8 cellular contexts compared by ENCODE assay signal in the genomic region with DNA sequence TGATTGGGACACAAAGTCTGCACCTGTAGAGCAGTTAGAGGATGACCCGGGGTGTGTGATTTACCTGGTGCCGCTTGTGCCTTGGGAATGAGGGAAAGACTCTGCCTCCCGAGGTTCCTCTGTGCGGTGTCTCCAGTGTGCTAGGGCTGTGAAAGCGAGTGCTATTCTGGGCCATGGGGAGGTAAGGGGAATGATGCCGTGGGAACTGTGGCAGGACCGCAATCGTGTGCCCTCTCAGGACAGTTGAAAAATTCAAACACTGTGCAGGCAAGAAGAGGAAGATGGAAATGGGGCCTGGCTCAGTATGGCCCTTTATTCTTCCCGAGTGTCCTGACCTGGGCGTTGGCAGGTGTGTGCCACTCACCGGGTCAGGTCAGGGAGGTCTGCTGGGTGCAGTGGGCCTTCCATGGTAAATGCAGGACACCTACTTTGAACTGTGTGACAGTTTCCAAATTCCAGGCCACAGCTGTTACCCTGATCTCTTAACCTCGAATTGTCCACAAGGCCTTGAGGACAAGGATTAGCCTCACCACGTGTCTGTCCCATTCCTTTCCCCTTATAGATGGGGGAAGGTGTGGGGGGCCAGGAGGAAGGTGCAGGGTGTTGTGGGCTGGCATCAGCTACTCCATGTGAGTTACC. TPM values are rescaled to one million over a fixed set of nuclear protein-coding genes. Genes with fewer than 3 reads are reported as not detected.
DNase-seq lines count a peak whose midpoint lies in the region; ATAC-seq, FAIRE-seq and TF ChIP-seq lines count a peak whose summit lies in the region.

No MANE protein-coding gene starts in this region.

- H3K27ac ChIP-seq in A549 (peak overlapping the region; percentile 93 to 96; a peak in 4 of 6 replicates), HUES64 (ENCODE audit: low read depth, low read length) (no peak overlapping the region)

- POLR2A ChIA-PET in A549 (lab: Yijun Ruan, JAX) = no interaction called here

- H3K9me3 ChIP-seq in A549 (no peaks in the 10 kb centered on the region; the same call in 2 of the 3 replicates), HUES64 (ENCODE audit: insufficient read depth, low read depth, low read length) (peaks cover 15% of the 10 kb centered on the region), mucosa of stomach (ENCODE audit: control insufficient read depth, low read length) (no peaks in the 10 kb centered on the region)

- no peak for TF ChIP-seq CTCF in A549 (IDR thresholded peaks at IDR 0.05)
- no peak for TF ChIP-seq CTCF in bronchial epithelial cell (IDR thresholded peaks at IDR 0.05; ENCODE audit: insufficient read depth, low read length, severe bottlenecking)

- H3K9ac ChIP-seq in HUES64 (ENCODE audit: low read depth, low read length) (peak overlapping the region; percentile 97), mucosa of stomach (ENCODE audit: low read length) (peak overlapping the region; percentile 81)

- FAIRE-seq in A549 (lab: Jason Lieb, UNC) (no peak), bronchial epithelial cell (lab: Jason Lieb, UNC) (no peak)

- no peak for TF ChIP-seq POLR2A in A549 (IDR thresholded peaks at IDR 0.05; ENCODE audit: low read length)

- no peak for TF ChIP-seq EP300 in A549 (IDR thresholded peaks at IDR 0.05)

- DNase-seq in A549 (ENCODE audit: low read depth in 1 of 2, low spot score in 1 of 2) (no peak), bronchial epithelial cell (ENCODE audit: low read depth) (no peak), pons (ENCODE audit: low spot score) (no peak), NCI-H510A (lab: John Stamatoyannopoulos, UW) (no peak)
- no peak for DNase-seq in effector CD8-positive, alpha-beta T cell (lab: John Stamatoyannopoulos, UW)

- H3K4me3 ChIP-seq in A549 = peak overlapping the region; percentile 100
- peak overlapping the region; percentile 86 for H3K4me3 ChIP-seq in HUES64 (ENCODE audit: low read length)
- H3K4me3 ChIP-seq in bronchial epithelial cell (ENCODE audit: low read depth, low read length) = peak overlapping the region; percentile 82
- peak overlapping the region; percentile 75 for H3K4me3 ChIP-seq in mucosa of stomach (ENCODE audit: low read length)

- 63% methylated on average over 13 of the region's 13 CpGs for WGBS in A549 (ENCODE audit: missing lambda C conversion rate)
- 86% methylated on average over 13 of the region's 13 CpGs for WGBS in HUES64

- H3K4me2 ChIP-seq in A549 = peak overlapping the region; percentile 95

- TF ChIP-seq RAD21 in A549 (conservative IDR thresholded peaks at IDR 0.05 in 1 of 2, IDR thresholded peaks at IDR 0.05 in 1 of 2) = no peak

- ATAC-seq in A549 = no peak
- ATAC-seq in HG02759 (IDR thresholded peaks at IDR 0.05; ENCODE audit: unreplicated experiment) = no peak

- H3K4me1 ChIP-seq in A549 = peaks cover 23% of the 10 kb centered on the region
- peaks cover 5% of the 10 kb centered on the region; the same call in 1 of the 2 replicates for H3K4me1 ChIP-seq in HUES64 (ENCODE audit: insufficient read depth, low read length)
- H3K4me1 ChIP-seq in mucosa of stomach (ENCODE audit: control insufficient read depth, insufficient read depth, low read length) = peaks cover 28% of the 10 kb centered on the region

- H3K36me3 ChIP-seq in HUES64 (ENCODE audit: insufficient read depth, low read length) = peaks cover 41% of the 10 kb centered on the region
- peaks cover 32% of the 10 kb centered on the region for H3K36me3 ChIP-seq in bronchial epithelial cell (ENCODE audit: control insufficient read depth, insufficient read depth, low read length)
- peaks cover 5% of the 10 kb centered on the region for H3K36me3 ChIP-seq in mucosa of stomach (ENCODE audit: control insufficient read depth, insufficient read depth, low read length)

- H3K27me3 ChIP-seq in HUES64 (ENCODE audit: insufficient read depth, low read length) = no peaks in the 10 kb centered on the region
- no peaks in the 10 kb centered on the region for H3K27me3 ChIP-seq in bronchial epithelial cell (ENCODE audit: control insufficient read depth, insufficient read depth, low read length)
- H3K27me3 ChIP-seq in mucosa of stomach (ENCODE audit: control insufficient read depth, insufficient read depth, low read length) = no peaks in the 10 kb centered on the region

- CTCF ChIA-PET in A549 (lab: Yijun Ruan, JAX) = interaction anchor here (0.6 to 5.1 kb wide), 7 partner anchors 12 to 785 kb away, joined by 3 to 41 read pairs (median 6); partner anchors contain the start of gene ADSS1

TF ChIP-seq in A549, 52 proteins besides CTCF, POLR2A, EP300 and RAD21:
- TF ChIP-seq ZNF302 (CRISPR knock-in tag; IDR thresholded peaks at IDR 0.05) (no peak), JUN (IDR thresholded peaks at IDR 0.05) (no peak), EHMT2 (IDR thresholded peaks at IDR 0.05; ENCODE audit: low read depth) (no peak), ZSCAN20 (CRISPR knock-in tag; IDR thresholded peaks at IDR 0.05) (no peak), MAZ (IDR thresholded peaks at IDR 0.05; ENCODE audit: borderline replicate concordance, low read depth, low read length) (no peak), CHD4 (IDR thresholded peaks at IDR 0.05; ENCODE audit: borderline replicate concordance) (no peak), KDM1A (IDR thresholded peaks at IDR 0.05; ENCODE audit: low read depth) (no peak), FOXS1 (CRISPR knock-in tag; IDR thresholded peaks at IDR 0.05) (no peak), CBX2 (IDR thresholded peaks at IDR 0.05; ENCODE audit: borderline replicate concordance, low read depth) (no peak)

RNA-seq across cellular contexts. Expression of gene SIVA1, which starts 1.4 kb away (rescaled TPM):
- polyA plus RNA-seq in A549 (2011; rRNA removed) (90.0 and 94.2 TPM in 2 replicates), A549 (2017; fragmentation: RNase III; extraction: RNeasy Plus Mini Kit Qiagen cat#74134 plus additional on column Dnase treatment) (157 to 169 TPM (median 163 TPM) in 3 replicates)
- polyA plus RNA-seq in A549 (2012; cell fraction: cytosol; rRNA removed) = 477 and 601 TPM in 2 replicates
- 376 and 581 TPM in 2 replicates for polyA plus RNA-seq in A549 (2012; cell fraction: nucleus; rRNA removed)
- 12.3 and 14.4 TPM in 2 replicates for polyA minus RNA-seq in A549 (2011; rRNA and poly(A)+ RNA removed)
- 136 TPM for polyA plus RNA-seq in HUES64 (2013, experiment 1 of 2)
- polyA plus RNA-seq in HUES64 (2013, experiment 2 of 2) = 121 TPM
- 85.0 and 95.6 TPM in 2 replicates for total RNA-seq in bronchial epithelial cell

RNA-seq across cellular contexts. Expression of gene ADSS1, which starts 30.3 kb away (rescaled TPM):
- polyA plus RNA-seq in A549 (2011; rRNA removed) = 8.8 and 10.1 TPM in 2 replicates
- 6.0 and 6.2 TPM in 2 replicates for polyA plus RNA-seq in A549 (2012; cell fraction: cytosol; rRNA removed)
- polyA plus RNA-seq in A549 (2012; cell fraction: nucleus; rRNA removed) = 17.9 and 19.6 TPM in 2 replicates
- 6.2 to 8.3 TPM (median 7.4 TPM) in 3 replicates for polyA plus RNA-seq in A549 (2017; fragmentation: RNase III; extraction: RNeasy Plus Mini Kit Qiagen cat#74134 plus additional on column Dnase treatment)
- 6.5 and 9.5 TPM in 2 replicates for polyA minus RNA-seq in A549 (2011; rRNA and poly(A)+ RNA removed)
- polyA plus RNA-seq in HUES64 (2013, experiment 1 of 2) = 5.6 TPM
- polyA plus RNA-seq in HUES64 (2013, experiment 2 of 2) = 9.2 TPM
- total RNA-seq in bronchial epithelial cell = 18.2 and 34.3 TPM in 2 replicates

RNA-seq across cellular contexts. Expression of gene AKT1, which starts 41.2 kb away (rescaled TPM):
- polyA plus RNA-seq in A549 (2011; rRNA removed) = 66.0 and 70.2 TPM in 2 replicates
- polyA plus RNA-seq in A549 (2012; cell fraction: cytosol; rRNA removed) = 164 and 170 TPM in 2 replicates
- polyA plus RNA-seq in A549 (2012; cell fraction: nucleus; rRNA removed) = 315 and 328 TPM in 2 replicates
- polyA plus RNA-seq in A549 (2017; fragmentation: RNase III; extraction: RNeasy Plus Mini Kit Qiagen cat#74134 plus additional on column Dnase treatment) = 87.1 to 93.8 TPM (median 93.0 TPM) in 3 replicates
- polyA minus RNA-seq in A549 (2011; rRNA and poly(A)+ RNA removed) = 138 and 139 TPM in 2 replicates
- polyA plus RNA-seq in HUES64 (2013, experiment 1 of 2) = 42.6 TPM
- 50.8 TPM for polyA plus RNA-seq in HUES64 (2013, experiment 2 of 2)
- total RNA-seq in bronchial epithelial cell = 164 and 191 TPM in 2 replicates

RNA-seq across cellular contexts. Expression of gene ZBTB42, which starts 46.6 kb away (rescaled TPM):
- polyA plus RNA-seq in A549 (2011; rRNA removed) (1.6 and 2.1 TPM in 2 replicates), A549 (2017; fragmentation: RNase III; extraction: RNeasy Plus Mini Kit Qiagen cat#74134 plus additional on column Dnase treatment) (2.3 to 3.1 TPM (median 2.6 TPM) in 3 replicates)
- 1.6 and 2.9 TPM in 2 replicates for polyA plus RNA-seq in A549 (2012; cell fraction: cytosol; rRNA removed)
- 2.3 and 2.9 TPM in 2 replicates for polyA plus RNA-seq in A549 (2012; cell fraction: nucleus; rRNA removed)
- polyA minus RNA-seq in A549 (2011; rRNA and poly(A)+ RNA removed) = 3.9 and 4.1 TPM in 2 replicates
- polyA plus RNA-seq in HUES64 (2013, experiment 1 of 2) = 1.9 TPM
- polyA plus RNA-seq in HUES64 (2013, experiment 2 of 2) = 2.3 TPM
- total RNA-seq in bronchial epithelial cell = 5.2 and 5.3 TPM in 2 replicates
